Comparison of ENCODE assay signal across 9 cellular contexts in genomic region chr1:163315773-163316374, GRCh38. TPM values are rescaled to one million over a fixed set of nuclear protein-coding genes. Genes with fewer than 3 reads are reported as not detected.
DNase-seq lines count a peak whose midpoint lies in the region; ATAC-seq, FAIRE-seq and TF ChIP-seq lines count a peak whose summit lies in the region.
"Had no signal": no experiment of that assay in that cellular context is flagged by ENCODE, and none has a peak within 500 bp of the region (broad histone marks: within the 10 kb centered on the region; RNA-seq: fewer than 3 reads in every experiment).

No MANE protein-coding gene starts in this region.

- no TSS peak for BruUV-seq in HCT116 (replicated peaks; lab: Mats Ljungman, UMichigan)
- no TSS peak for BruUV-seq in Panc1 (replicated peaks; lab: Mats Ljungman, UMichigan)
- no TSS peak for BruUV-seq in HepG2 (replicated peaks; lab: Mats Ljungman, UMichigan)

- H3K27me3 ChIP-seq in HCT116 (ENCODE audit: insufficient read depth, low read length) = no peaks in the 10 kb centered on the region
- H3K27me3 ChIP-seq in Panc1 (ENCODE audit: control insufficient read depth, insufficient read depth, low read length) = no peaks in the 10 kb centered on the region
- H3K27me3 ChIP-seq in body of pancreas = no peaks in the 10 kb centered on the region
- no peaks in the 10 kb centered on the region for H3K27me3 ChIP-seq in HepG2 (ENCODE audit: control insufficient read depth in 1 of 2, insufficient read depth in 2 of 2, low read length in 2 of 2)
- no peaks in the 10 kb centered on the region for H3K27me3 ChIP-seq in tibial artery

- H3K4me3 ChIP-seq in HCT116 (replicated peaks in 1 of 2; ENCODE audit: low read depth in 1 of 2, low read length in 2 of 2) = no peak overlapping the region
- H3K4me3 ChIP-seq in Panc1 (ENCODE audit: low read depth in 2 of 2, low read length in 2 of 2) = no peak overlapping the region
- no peak overlapping the region for H3K4me3 ChIP-seq in body of pancreas
- H3K4me3 ChIP-seq in HepG2 (replicated peaks in 1 of 3; ENCODE audit: insufficient read depth in 1 of 3, low read depth in 2 of 3, low read length in 3 of 3) = no peak overlapping the region
- H3K4me3 ChIP-seq in tibial artery = no peak overlapping the region
- H3K4me3 ChIP-seq: skin epidermis had no signal

- no peak overlapping the region for H3K27ac ChIP-seq in HCT116 (ENCODE audit: low read depth, low read length)
- H3K27ac ChIP-seq in Panc1 (ENCODE audit: low read length) = no peak overlapping the region
- H3K27ac ChIP-seq in body of pancreas = no peak overlapping the region
- no peak overlapping the region for H3K27ac ChIP-seq in HepG2 (ENCODE audit: extremely low read length, insufficient read depth, low read length)
- no peak overlapping the region for H3K27ac ChIP-seq in tibial artery
- H3K27ac ChIP-seq: skin epidermis had no signal

- H3K4me1 ChIP-seq in HCT116 (ENCODE audit: control insufficient read depth in 1 of 2, insufficient read depth in 2 of 2, low read length in 2 of 2) (peaks cover 0 to 9% of the 10 kb centered on the region in 2 experiments; a peak in 3 of 4 replicates), Panc1 (ENCODE audit: control insufficient read depth, insufficient read depth, low read length) (peaks cover 3% of the 10 kb centered on the region), body of pancreas (peaks cover 4% of the 10 kb centered on the region), HepG2 (ENCODE audit: insufficient read depth, low read length) (peaks cover 9% of the 10 kb centered on the region), tibial artery (peaks cover 0 to 18% (median 2%) of the 10 kb centered on the region in 4 donors)

- POLR2A ChIA-PET in HCT116 (lab: Charles Lee) = no interaction called here
- POLR2A ChIA-PET in Panc1 (lab: Charles Lee) = no interaction called here
- POLR2A ChIA-PET in HepG2 (lab: Yijun Ruan, JAX) = no interaction called here

- peaks cover 0 to 3% of the 10 kb centered on the region in 2 experiments; a peak in 2 of 4 replicates for H3K36me3 ChIP-seq in HCT116 (ENCODE audit: control insufficient read depth in 1 of 2, insufficient read depth in 2 of 2, low read length in 2 of 2)
- H3K36me3 ChIP-seq in Panc1 (ENCODE audit: control insufficient read depth, insufficient read depth, low read length) = no peaks in the 10 kb centered on the region
- H3K36me3 ChIP-seq in body of pancreas (replicated peaks in 1 of 2; ENCODE audit: insufficient read depth in 1 of 2, low read depth in 2 of 2) = peaks cover 0 to 4% of the 10 kb centered on the region in 2 donors
- peaks cover 1 to 9% of the 10 kb centered on the region in 2 experiments; a peak in 3 of 5 replicates for H3K36me3 ChIP-seq in HepG2 (replicated peaks in 1 of 2; ENCODE audit: control insufficient read depth in 1 of 2, insufficient read depth in 2 of 2, low read length in 2 of 2)
- H3K36me3 ChIP-seq in tibial artery = peaks cover 0 to 22% (median 0%) of the 10 kb centered on the region in 3 donors

- H3K9me3 ChIP-seq in HCT116 (ENCODE audit: control insufficient read depth in 1 of 2, insufficient read depth in 1 of 2, low read depth in 1 of 2, low read length in 2 of 2) (no peaks in the 10 kb centered on the region), Panc1 (ENCODE audit: control insufficient read depth, insufficient read depth, low read depth, low read length) (no peaks in the 10 kb centered on the region), body of pancreas (no peaks in the 10 kb centered on the region), HepG2 (ENCODE audit: low read length) (no peaks in the 10 kb centered on the region), tibial artery (no peaks in the 10 kb centered on the region)

- H3K79me2 ChIP-seq in HCT116 (ENCODE audit: insufficient read depth, low read length) (peaks cover 15% of the 10 kb centered on the region), HepG2 (ENCODE audit: insufficient read depth, low read length) (peaks cover 3% of the 10 kb centered on the region)

- intact Hi-C loops in HCT116 (cut with micrococcal nuclease) (loop anchor here (1.0 to 5.0 kb wide), 4 partner anchors 144 to 462 kb away; no protein-coding TSS in a partner anchor), Panc1 (cut with micrococcal nuclease; ENCODE audit: unreplicated experiment) (loop anchor here (2.0 to 10.0 kb wide), 3 partner anchors 141 to 461 kb away; no protein-coding TSS in a partner anchor), body of pancreas (cut with DNase I) (loop anchor here (10.0 kb wide), 1 partner anchor 441 kb away; no protein-coding TSS in a partner anchor), HepG2 (cut with micrococcal nuclease; ENCODE audit: unreplicated experiment) (loop anchor here (1.0 to 5.0 kb wide), 3 partner anchors 139 to 462 kb away; no protein-coding TSS in a partner anchor), tibial artery (cut with DNase I; ENCODE audit: low total_unique reads) (loop anchor here (5.0 kb wide), 3 partner anchors 139 to 464 kb away; no protein-coding TSS in a partner anchor)

- no peak overlapping the region for H3K9ac ChIP-seq in HCT116 (ENCODE audit: low read length)
- H3K9ac ChIP-seq in HepG2 (ENCODE audit: insufficient read depth, low read depth, low read length) = no peak overlapping the region

- H2AFZ ChIP-seq in HCT116 (ENCODE audit: low read depth, low read length, poor library complexity, severe bottlenecking) (no peak overlapping the region), HepG2 (ENCODE audit: low read length) (no peak overlapping the region)

- FAIRE-seq in HepG2 (lab: Jason Lieb, UNC) = no peak

- ATAC-seq in HCT116 (no peak), Panc1 (no peak), body of pancreas (no peak), HepG2 (no peak)

- H3K4me2 ChIP-seq in HCT116 (ENCODE audit: low read length) (no peak overlapping the region), HepG2 (ENCODE audit: low read depth, low read length) (no peak overlapping the region)

- TF ChIP-seq RAD21 in HCT116 (IDR thresholded peaks at IDR 0.05; ENCODE audit: low read depth) (peak; percentile 71), HepG2 (CRISPR knock-in tag; IDR thresholded peaks at IDR 0.05) (no peak)

- TF ChIP-seq CTCF in HCT116 (IDR thresholded peaks at IDR 0.05 in 2 of 3, conservative IDR thresholded peaks at IDR 0.05 in 1 of 3; ENCODE audit: borderline replicate concordance in 1 of 3, insufficient read depth in 1 of 3, low read depth in 2 of 3, low read length in 2 of 3) (peak; percentile 44 to 80 (median 70); a peak in 5 of 6 replicates), Panc1 (IDR thresholded peaks at IDR 0.05) (peak; percentile 48; the same call in 1 of the 2 replicates), body of pancreas (IDR thresholded peaks at IDR 0.05) (peak; percentile 11 to 63 (median 56)), HepG2 (CRISPR knock-in tag; IDR thresholded peaks at IDR 0.05) (peak; percentile 54), tibial artery (IDR thresholded peaks at IDR 0.05) (peak; percentile 71 to 85)

- H4K20me1 ChIP-seq in HCT116 (ENCODE audit: insufficient read depth) = no peaks in the 10 kb centered on the region
- H4K20me1 ChIP-seq in HepG2 (ENCODE audit: insufficient read depth, low read length) = no peaks in the 10 kb centered on the region

- RAD21 ChIA-PET in HCT116 (lab: Charles Lee; ENCODE audit: low non-redundant PET in 1 of 2, low total read pairs in 2 of 2, uncharacterized antibody in 2 of 2, unreplicated experiment in 2 of 2) = interaction anchor here (0.6 to 1.0 kb wide), 4 partner anchors 76 to 438 kb away, joined by 3 to 4 read pairs (median 3); no protein-coding TSS in a partner anchor

- CTCF ChIA-PET in HCT116 (lab: Charles Lee) (interaction anchor here (0.7 to 3.4 kb wide), 17 partner anchors 13 to 468 kb away, joined by 3 to 32 read pairs (median 5); partner anchors contain the start of genes CCDC190 and RGS4), Panc1 (lab: Charles Lee) (interaction anchor here (0.7 to 1.3 kb wide), 2 partner anchors 462 to 471 kb away, joined by 3 to 5 read pairs; no protein-coding TSS in a partner anchor), HepG2 (lab: Yijun Ruan, JAX; ENCODE audit: low intra/inter-chr PET ratio, low total read pairs) (interaction anchor here (1.6 to 2.2 kb wide), 4 partner anchors 244 to 468 kb away, joined by 7 to 22 read pairs (median 8); no protein-coding TSS in a partner anchor)

- no peaks in the 10 kb centered on the region for H3K9me2 ChIP-seq in HCT116 (ENCODE audit: insufficient read depth)

- DNase-seq in COR-L47 (lab: John Stamatoyannopoulos, UW) (peak; percentile 38), HCT116 (ENCODE audit: low read depth, low spot score) (no peak), Panc1 (ENCODE audit: low read depth, low spot score) (no peak), body of pancreas (peak; percentile 15 to 22 (median 18)), HepG2 (ENCODE audit: low spot score) (peak; percentile 31), tibial artery (peak in 1 of 2 donors; percentile 22), ecto neural progenitor cell (ENCODE audit: low spot score) (no peak), NCI-H2029 (lab: John Stamatoyannopoulos, UW) (no peak)

- no peak for TF ChIP-seq EP300 in HepG2 (IDR thresholded peaks at IDR 0.05; ENCODE audit: low read depth in 2 of 2, low read length in 2 of 2)
- no peak for TF ChIP-seq EP300 in HepG2 (CRISPR knock-in tag; IDR thresholded peaks at IDR 0.05; ENCODE audit: borderline replicate concordance)

- in situ Hi-C loops in Panc1 (cut with HindIII; ENCODE audit: low pct_unique_long_range_greater_than_20kb, low sequenced_read_pairs) (no loop called here), HepG2 (cut with HindIII; ENCODE audit: extremely low pct_ligation_motif_present, low pct_unique_long_range_greater_than_20kb) (loop anchor here (5.0 to 10.0 kb wide), 2 partner anchors 244 to 471 kb away; no protein-coding TSS in a partner anchor)

- 54 to 63% methylated on average over 6 of the region's 6 CpGs for WGBS in body of pancreas, 2 donors
- WGBS in HepG2 (ENCODE audit: low lambda C conversion rate) = 58% methylated on average over 6 of the region's 6 CpGs

- TF ChIP-seq POLR2A in HCT116 (IDR thresholded peaks at IDR 0.05; ENCODE audit: borderline replicate concordance, extremely low read depth, insufficient read depth, insufficient read length) (no peak), body of pancreas (IDR thresholded peaks at IDR 0.05) (no peak), HepG2 (IDR thresholded peaks at IDR 0.05; ENCODE audit: insufficient read depth in 1 of 2, low read depth in 2 of 2, low read length in 2 of 2) (no peak)

RNA-seq across cellular contexts. Expression of gene NUF2, which starts 5.9 kb away (rescaled TPM):
- total RNA-seq in HCT116 (2021; ENCODE audit: unreplicated experiment) = 37.6 TPM
- polyA plus RNA-seq in HCT116 (2012) = 15.4 and 20.4 TPM in 2 replicates
- 26.1 TPM for total RNA-seq in Panc1 (2021; ENCODE audit: unreplicated experiment)
- polyA plus RNA-seq in Panc1 (2012; ENCODE audit: insufficient read length) = 6.0 TPM
- under 1 TPM in 1 of 2 donors, not detected in 1; 0.66 TPM for total RNA-seq in body of pancreas
- total RNA-seq in HepG2 (2016; rRNA removed; fragmentation: Illumina TruSeq; extraction: Trizol) = 39.4 and 44.9 TPM in 2 replicates
- total RNA-seq in HepG2 (2016; cell fraction: cytosol; rRNA removed; fragmentation: Illumina TruSeq; extraction: Trizol; ENCODE audit: low read depth) = 3.3 and 3.9 TPM in 2 replicates
- 40.5 and 48.2 TPM in 2 replicates for total RNA-seq in HepG2 (2016; cell fraction: insoluble cytoplasmic fraction; rRNA removed; fragmentation: Illumina TruSeq; extraction: Trizol)
- 9.4 and 9.9 TPM in 2 replicates for total RNA-seq in HepG2 (2016; cell fraction: membrane; rRNA removed; fragmentation: Illumina TruSeq; extraction: Trizol)
- 42.7 and 46.8 TPM in 2 replicates for total RNA-seq in HepG2 (2016; cell fraction: nucleus; rRNA removed; fragmentation: Illumina TruSeq; extraction: Trizol)
- 13.6 and 26.0 TPM in 2 replicates for polyA plus RNA-seq in HepG2 (2011; rRNA removed)
- polyA plus RNA-seq in HepG2 (2011; cell fraction: cytosol; rRNA removed) = 7.1 and 7.6 TPM in 2 replicates
- 15.8 and 23.6 TPM in 2 replicates for polyA plus RNA-seq in HepG2 (2011; cell fraction: nucleus; rRNA removed)
- polyA plus RNA-seq in HepG2 (2012) = 7.8 and 20.7 TPM in 2 replicates
- 1.7 and 2.1 TPM in 2 replicates for polyA plus RNA-seq in HepG2 (2016; cell fraction: cytosol; fragmentation: Illumina TruSeq; extraction: Trizol; ENCODE audit: low read depth)
- polyA plus RNA-seq in HepG2 (2016; cell fraction: insoluble cytoplasmic fraction; fragmentation: Illumina TruSeq; extraction: Trizol; ENCODE audit: low read depth) = 44.6 and 50.9 TPM in 2 replicates
- 4.5 and 4.7 TPM in 2 replicates for polyA plus RNA-seq in HepG2 (2016; cell fraction: membrane; fragmentation: Illumina TruSeq; extraction: Trizol; ENCODE audit: low read depth)
- polyA plus RNA-seq in HepG2 (2016; cell fraction: nucleus; fragmentation: Illumina TruSeq; extraction: Trizol; ENCODE audit: insufficient read depth, low read depth) = 62.5 and 67.7 TPM in 2 replicates
- polyA minus RNA-seq in HepG2 (2011; rRNA and poly(A)+ RNA removed; ENCODE audit: low replicate concordance) = 3.0 and 12.4 TPM in 2 replicates
- polyA minus RNA-seq in HepG2 (2011; cell fraction: cytosol; rRNA and poly(A)+ RNA removed) = 4.1 and 6.1 TPM in 2 replicates
- 26.4 and 37.1 TPM in 2 replicates for polyA minus RNA-seq in HepG2 (2011; cell fraction: nucleus; rRNA and poly(A)+ RNA removed)

Comparison
In these comparisons a context has a peak if more than half of its experiments do, and no peak if none do; other contexts are left out.
1. DNase-seq: peak in COR-L47 (single experiment), body of pancreas (4 of 4) and HepG2 (single experiment); none in HCT116 (single experiment), Panc1 (single experiment), ecto neural progenitor cell (single experiment) and NCI-H2029 (single experiment).
2. Peak in every context shown above with its lines, with median percentiles within 50 percentile points of each other: CTCF ChIP-seq.